31 cellular contexts compared by ENCODE assay signal in the genomic region with DNA sequence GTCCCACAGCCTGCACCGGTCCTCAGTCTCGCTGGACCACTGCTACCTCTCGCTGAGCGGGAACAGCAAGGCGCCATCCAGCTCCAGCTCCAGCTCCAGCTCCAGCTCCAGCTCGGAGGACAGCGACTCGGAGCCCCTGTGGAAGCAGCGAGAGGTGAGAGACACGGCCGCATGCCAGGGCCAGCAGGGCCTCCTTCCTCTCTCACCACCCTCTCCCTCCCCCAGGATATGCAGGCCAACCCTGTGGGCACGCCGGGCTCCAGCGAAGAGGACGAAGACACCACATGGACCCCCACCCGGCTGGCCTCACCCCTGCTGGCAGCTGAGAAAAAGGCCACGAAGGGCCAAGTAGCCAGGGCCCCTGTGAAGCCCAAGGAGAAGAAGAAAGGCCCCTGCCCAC. TPM values are rescaled to one million over a fixed set of nuclear protein-coding genes. Genes with fewer than 3 reads are reported as not detected.
DNase-seq lines count a peak whose midpoint lies in the region; ATAC-seq, FAIRE-seq and TF ChIP-seq lines count a peak whose summit lies in the region.
"Had no signal": no experiment of that assay in that cellular context is flagged by ENCODE, and none has a peak within 500 bp of the region (broad histone marks: within the 10 kb centered on the region; RNA-seq: fewer than 3 reads in every experiment).

No MANE protein-coding gene starts in this region.

- H3K36me3 Mint-ChIP-seq in endodermal cell (ENCODE audit: low read depth) = no peaks in the 10 kb centered on the region
- H3K36me3 Mint-ChIP-seq: CD4-positive, alpha-beta memory T cell; IgD-negative memory B cell had no signal

- BruUV-seq in HepG2 (replicated peaks; lab: Mats Ljungman, UMichigan) = no TSS peak

- H3K36me3 ChIP-seq in HepG2 (replicated peaks in 1 of 2; ENCODE audit: control insufficient read depth in 1 of 2, insufficient read depth in 2 of 2, low read length in 2 of 2) (no peaks in the 10 kb centered on the region), right lobe of liver (no peaks in the 10 kb centered on the region), H7 (replicated peaks; ENCODE audit: control insufficient read depth, insufficient read depth, low read length) (no peaks in the 10 kb centered on the region), endodermal cell (ENCODE audit: control insufficient read depth, insufficient read depth, low read length) (no peaks in the 10 kb centered on the region)

- no peaks in the 10 kb centered on the region for H3K9me3 Mint-ChIP-seq in endodermal cell
- H3K9me3 Mint-ChIP-seq: CD4-positive, alpha-beta memory T cell; H9; HFFc6; IgD-negative memory B cell had no signal

- H3K27ac ChIP-seq in HepG2 (ENCODE audit: extremely low read length, insufficient read depth, low read length) = no peak overlapping the region
- no peak overlapping the region for H3K27ac ChIP-seq in right lobe of liver
- H3K27ac ChIP-seq in endodermal cell (ENCODE audit: low read depth, low read length) = no peak overlapping the region
- H3K27ac ChIP-seq: KMS-11 had no signal

- peaks cover 25% of the 10 kb centered on the region for H3K4me1 ChIP-seq in HepG2 (ENCODE audit: insufficient read depth, low read length)
- H3K4me1 ChIP-seq in right lobe of liver = peaks cover 0 to 6% (median 0%) of the 10 kb centered on the region in 4 donors
- peaks cover 13% of the 10 kb centered on the region for H3K4me1 ChIP-seq in endodermal cell (ENCODE audit: control insufficient read depth, insufficient read depth, low read length)

- TF ChIP-seq EP300 in HepG2 (IDR thresholded peaks at IDR 0.05; ENCODE audit: low read depth in 2 of 2, low read length in 2 of 2) (no peak), HepG2 (CRISPR knock-in tag; IDR thresholded peaks at IDR 0.05; ENCODE audit: borderline replicate concordance) (no peak)

- no peak overlapping the region for H3K9ac ChIP-seq in HepG2 (ENCODE audit: insufficient read depth, low read depth, low read length)
- H3K9ac ChIP-seq in endodermal cell (ENCODE audit: extremely low read depth, low read length, poor library complexity, severe bottlenecking) = no peak overlapping the region
- H3K9ac ChIP-seq: KMS-11 had no signal

- POLR2A ChIA-PET in HepG2 (lab: Yijun Ruan, JAX) = interaction anchor here (1.7 kb wide), 1 partner anchor 8 kb away, joined by 6 read pairs; a partner anchor contains a TSS

- TF ChIP-seq RAD21 in HepG2 (CRISPR knock-in tag; IDR thresholded peaks at IDR 0.05) = no peak

- 36% methylated on average over 12 of the region's 17 CpGs for WGBS in HepG2 (ENCODE audit: low lambda C conversion rate)
- 71% methylated on average over 6 of the region's 17 CpGs for WGBS in right lobe of liver (ENCODE audit: insufficient coverage, low coverage, low lambda C conversion rate, missing lambda C conversion rate)
- WGBS in endodermal cell (ENCODE audit: insufficient coverage in 1 of 2, insufficient read length in 1 of 2), 2 experiments = 71 to 75% methylated on average over 8 to 17 of the region's 17 CpGs

- intact Hi-C loops in HepG2 (cut with micrococcal nuclease; ENCODE audit: unreplicated experiment) = no loop called here
- intact Hi-C loops in right lobe of liver (cut with DNase I) = no loop called here

- H3K27ac Mint-ChIP-seq in endodermal cell = no peak overlapping the region
- H3K27ac Mint-ChIP-seq: CD4-positive, alpha-beta memory T cell; HFFc6; IgD-negative memory B cell had no signal

- H3K4me2 ChIP-seq in HepG2 (ENCODE audit: low read depth, low read length) = no peak overlapping the region
- H3K4me2 ChIP-seq: KMS-11 had no signal

- no peak overlapping the region for H3K4me3 Mint-ChIP-seq in endodermal cell
- H3K4me3 Mint-ChIP-seq: CD4-positive, alpha-beta memory T cell; H9; HFFc6; IgD-negative memory B cell had no signal

- H3K79me2 ChIP-seq in HepG2 (ENCODE audit: insufficient read depth, low read length) = no peaks in the 10 kb centered on the region

- H2AFZ ChIP-seq in HepG2 (ENCODE audit: low read length) = no peak overlapping the region

- TF ChIP-seq POLR2A in HepG2 (IDR thresholded peaks at IDR 0.05; ENCODE audit: insufficient read depth in 1 of 2, low read depth in 2 of 2, low read length in 2 of 2) (no peak), right lobe of liver (IDR thresholded peaks at IDR 0.05) (no peak)

- H3K4me3 ChIP-seq in HepG2 (replicated peaks in 1 of 3; ENCODE audit: insufficient read depth in 1 of 3, low read depth in 2 of 3, low read length in 3 of 3) = no peak overlapping the region
- no peak overlapping the region for H3K4me3 ChIP-seq in right lobe of liver
- no peak overlapping the region for H3K4me3 ChIP-seq in H7 (ENCODE audit: insufficient read depth, low read depth, low read length)
- H3K4me3 ChIP-seq in endodermal cell (ENCODE audit: low read length) = no peak overlapping the region

- no peak for DNase-seq in HepG2 (ENCODE audit: low spot score)
- no peak for DNase-seq in right lobe of liver
- peak; percentile 69 for DNase-seq in H7
- DNase-seq in endodermal cell = peak; percentile 86
- DNase-seq: C1 segment of cervical spinal cord; CD4-positive, alpha-beta memory T cell; COR-L47; DMS79; EL; GF-D8; H9; HFFc6; MM.1S; NCI-H1048; NCI-H1417; NCI-H1694; NCI-H2029 treated with DMSO at 0.1 percent for 48 hours; NCI-H2227 treated with DMSO at 0.1 percent for 48 hours; NCI-H526 treated with DMSO at 0.1 percent for 48 hours; RPMI8226; SHP77 treated with DMSO at 0.1 percent for 48 hours; SW 1271 had no signal

- H3K9me3 ChIP-seq in HepG2 (ENCODE audit: low read length) = no peaks in the 10 kb centered on the region
- H3K9me3 ChIP-seq in right lobe of liver = no peaks in the 10 kb centered on the region
- H3K9me3 ChIP-seq in endodermal cell (ENCODE audit: control insufficient read depth, low read length) = no peaks in the 10 kb centered on the region

- TF ChIP-seq CTCF in HepG2 (CRISPR knock-in tag; IDR thresholded peaks at IDR 0.05) (no peak), right lobe of liver (IDR thresholded peaks at IDR 0.05) (no peak), endodermal cell (conservative IDR thresholded peaks at IDR 0.05) (no peak)

- H3K27me3 ChIP-seq in HepG2 (ENCODE audit: control insufficient read depth in 1 of 2, insufficient read depth in 2 of 2, low read length in 2 of 2) (peaks cover 12 to 41% of the 10 kb centered on the region in 2 experiments; a peak in 4 of 5 replicates), right lobe of liver (no peaks in the 10 kb centered on the region), H7 (ENCODE audit: control insufficient read depth, insufficient read depth, low read length) (no peaks in the 10 kb centered on the region), endodermal cell (ENCODE audit: control insufficient read depth, insufficient read depth, low read length, poor library complexity, severe bottlenecking) (no peaks in the 10 kb centered on the region)

- no peaks in the 10 kb centered on the region for H4K20me1 ChIP-seq in HepG2 (ENCODE audit: insufficient read depth, low read length)

- peaks cover 9% of the 10 kb centered on the region for H3K4me1 Mint-ChIP-seq in endodermal cell
- H3K4me1 Mint-ChIP-seq: IgD-negative memory B cell had no signal

- CTCF ChIA-PET in HepG2 (lab: Yijun Ruan, JAX; ENCODE audit: low intra/inter-chr PET ratio, low total read pairs) = no interaction called here

- ATAC-seq in HepG2 = no peak
- no peak for ATAC-seq in right lobe of liver
- no peak for ATAC-seq in GM21390 (IDR thresholded peaks at IDR 0.05; ENCODE audit: unreplicated experiment)
- no peak for ATAC-seq in HG03342 (IDR thresholded peaks at IDR 0.05; ENCODE audit: unreplicated experiment)
- no peak for ATAC-seq in GM21619 (IDR thresholded peaks at IDR 0.05; ENCODE audit: unreplicated experiment)

- no peak for FAIRE-seq in HepG2 (lab: Jason Lieb, UNC)
- FAIRE-seq: A204.1, GM12891 had no signal

- peaks cover 7% of the 10 kb centered on the region for H3K27me3 Mint-ChIP-seq in endodermal cell (ENCODE audit: insufficient read depth)

- in situ Hi-C loops in HepG2 (cut with HindIII; ENCODE audit: extremely low pct_ligation_motif_present, low pct_unique_long_range_greater_than_20kb) = no loop called here

RNA-seq across cellular contexts. Expression of a gene that starts 7.3 kb away (rescaled TPM):
- total RNA-seq in HepG2 (2016; rRNA removed; fragmentation: Illumina TruSeq; extraction: Trizol) = 8.2 and 10.5 TPM in 2 replicates
- 1.3 and 1.5 TPM in 2 replicates for total RNA-seq in HepG2 (2016; cell fraction: cytosol; rRNA removed; fragmentation: Illumina TruSeq; extraction: Trizol; ENCODE audit: low read depth)
- 7.3 and 10.6 TPM in 2 replicates for total RNA-seq in HepG2 (2016; cell fraction: insoluble cytoplasmic fraction; rRNA removed; fragmentation: Illumina TruSeq; extraction: Trizol)
- total RNA-seq in HepG2 (2016; cell fraction: membrane; rRNA removed; fragmentation: Illumina TruSeq; extraction: Trizol) = 4.0 and 4.6 TPM in 2 replicates
- total RNA-seq in HepG2 (2016; cell fraction: nucleus; rRNA removed; fragmentation: Illumina TruSeq; extraction: Trizol) = 6.6 and 7.6 TPM in 2 replicates
- polyA plus RNA-seq in HepG2 (2011; rRNA removed) = 7.7 and 8.8 TPM in 2 replicates
- 3.7 and 8.8 TPM in 2 replicates for polyA plus RNA-seq in HepG2 (2011; cell fraction: cytosol; rRNA removed)
- 42.0 and 54.7 TPM in 2 replicates for polyA plus RNA-seq in HepG2 (2011; cell fraction: nucleus; rRNA removed)
- polyA plus RNA-seq in HepG2 (2012) = 3.5 and 3.6 TPM in 2 replicates
- 1.6 and 2.0 TPM in 2 replicates for polyA plus RNA-seq in HepG2 (2016; cell fraction: cytosol; fragmentation: Illumina TruSeq; extraction: Trizol; ENCODE audit: low read depth)
- 12.0 and 14.3 TPM in 2 replicates for polyA plus RNA-seq in HepG2 (2016; cell fraction: insoluble cytoplasmic fraction; fragmentation: Illumina TruSeq; extraction: Trizol; ENCODE audit: low read depth)
- 3.6 and 4.7 TPM in 2 replicates for polyA plus RNA-seq in HepG2 (2016; cell fraction: membrane; fragmentation: Illumina TruSeq; extraction: Trizol; ENCODE audit: low read depth)
- 20.0 and 20.3 TPM in 2 replicates for polyA plus RNA-seq in HepG2 (2016; cell fraction: nucleus; fragmentation: Illumina TruSeq; extraction: Trizol; ENCODE audit: insufficient read depth, low read depth)
- 6.7 and 12.9 TPM in 2 replicates for polyA minus RNA-seq in HepG2 (2011; rRNA and poly(A)+ RNA removed; ENCODE audit: low replicate concordance)
- 6.0 and 6.6 TPM in 2 replicates for polyA minus RNA-seq in HepG2 (2011; cell fraction: cytosol; rRNA and poly(A)+ RNA removed)
- polyA minus RNA-seq in HepG2 (2011; cell fraction: nucleus; rRNA and poly(A)+ RNA removed) = 8.2 and 8.5 TPM in 2 replicates
- 10 to 100 TPM in 3 of 6 experiments, 1 to 10 TPM in 3; 7.8 to 11.6 (median 9.5) TPM for total RNA-seq in right lobe of liver
- total RNA-seq in H7 (2014; rRNA removed; shearing (Covaris generic)) = 18.7 and 22.0 TPM in 2 replicates
- 10 to 100 TPM; 41.6 to 46.4 TPM for total RNA-seq in endodermal cell
- polyA plus RNA-seq in endodermal cell (2013, experiment 1 of 2) = 38.7 TPM
- 33.4 TPM for polyA plus RNA-seq in endodermal cell (2013, experiment 2 of 2)

RNA-seq across cellular contexts. Expression of a gene that starts 20.6 kb away (rescaled TPM):
- total RNA-seq in HepG2 (2016; rRNA removed; fragmentation: Illumina TruSeq; extraction: Trizol) (1.7 and 5.3 TPM in 2 replicates), right lobe of liver (10 to 100 TPM in 1 of 6 experiments, 1 to 10 TPM in 5; 4.3 to 14.9 (median 8.7) TPM), endodermal cell (10 to 100 TPM; 58.8 to 75.9 TPM)
- 1.1 and 1.9 TPM in 2 replicates for total RNA-seq in HepG2 (2016; cell fraction: cytosol; rRNA removed; fragmentation: Illumina TruSeq; extraction: Trizol; ENCODE audit: low read depth)
- 1.5 and 4.2 TPM in 2 replicates for total RNA-seq in HepG2 (2016; cell fraction: insoluble cytoplasmic fraction; rRNA removed; fragmentation: Illumina TruSeq; extraction: Trizol)
- 2.2 and 2.7 TPM in 2 replicates for total RNA-seq in HepG2 (2016; cell fraction: membrane; rRNA removed; fragmentation: Illumina TruSeq; extraction: Trizol)
- 6.7 and 7.2 TPM in 2 replicates for total RNA-seq in HepG2 (2016; cell fraction: nucleus; rRNA removed; fragmentation: Illumina TruSeq; extraction: Trizol)
- polyA plus RNA-seq in HepG2 (2011; rRNA removed) = 8.8 and 12.5 TPM in 2 replicates
- 4.4 and 5.8 TPM in 2 replicates for polyA plus RNA-seq in HepG2 (2011; cell fraction: cytosol; rRNA removed)
- 119 and 127 TPM in 2 replicates for polyA plus RNA-seq in HepG2 (2011; cell fraction: nucleus; rRNA removed)
- 8.6 and 13.1 TPM in 2 replicates for polyA plus RNA-seq in HepG2 (2012)
- 0.84 and 0.86 TPM in 2 replicates for polyA plus RNA-seq in HepG2 (2016; cell fraction: cytosol; fragmentation: Illumina TruSeq; extraction: Trizol; ENCODE audit: low read depth)
- polyA plus RNA-seq in HepG2 (2016; cell fraction: insoluble cytoplasmic fraction; fragmentation: Illumina TruSeq; extraction: Trizol; ENCODE audit: low read depth) = 3.2 and 3.6 TPM in 2 replicates
- 1.6 and 1.8 TPM in 2 replicates for polyA plus RNA-seq in HepG2 (2016; cell fraction: membrane; fragmentation: Illumina TruSeq; extraction: Trizol; ENCODE audit: low read depth)
- polyA plus RNA-seq in HepG2 (2016; cell fraction: nucleus; fragmentation: Illumina TruSeq; extraction: Trizol; ENCODE audit: insufficient read depth, low read depth) = 25.3 and 34.4 TPM in 2 replicates
- polyA minus RNA-seq in HepG2 (2011; rRNA and poly(A)+ RNA removed; ENCODE audit: low replicate concordance) = 6.3 and 12.8 TPM in 2 replicates
- polyA minus RNA-seq in HepG2 (2011; cell fraction: cytosol; rRNA and poly(A)+ RNA removed) = 2.5 and 4.2 TPM in 2 replicates
- polyA minus RNA-seq in HepG2 (2011; cell fraction: nucleus; rRNA and poly(A)+ RNA removed) = 11.6 and 14.0 TPM in 2 replicates
- 6.4 and 18.8 TPM in 2 replicates for total RNA-seq in H7 (2014; rRNA removed; shearing (Covaris generic))
- 50.5 TPM for polyA plus RNA-seq in endodermal cell (2013, experiment 1 of 2)
- polyA plus RNA-seq in endodermal cell (2013, experiment 2 of 2) = 46.7 TPM

RNA-seq across cellular contexts. Expression of a gene that starts 28.5 kb away (rescaled TPM):
- not detected in 2 replicates for total RNA-seq in HepG2 (2016; rRNA removed; fragmentation: Illumina TruSeq; extraction: Trizol)
- total RNA-seq in HepG2 (2016; cell fraction: cytosol; rRNA removed; fragmentation: Illumina TruSeq; extraction: Trizol; ENCODE audit: low read depth) = not detected in 2 replicates
- not detected in 2 replicates for total RNA-seq in HepG2 (2016; cell fraction: insoluble cytoplasmic fraction; rRNA removed; fragmentation: Illumina TruSeq; extraction: Trizol)
- not detected in 2 replicates for total RNA-seq in HepG2 (2016; cell fraction: membrane; rRNA removed; fragmentation: Illumina TruSeq; extraction: Trizol)
- not detected in 2 replicates for total RNA-seq in HepG2 (2016; cell fraction: nucleus; rRNA removed; fragmentation: Illumina TruSeq; extraction: Trizol)
- not detected in 2 replicates for polyA plus RNA-seq in HepG2 (2011; rRNA removed)
- polyA plus RNA-seq in HepG2 (2011; cell fraction: cytosol; rRNA removed) = 0.03 TPM in 2 replicates
- 0.10 TPM in 2 replicates for polyA plus RNA-seq in HepG2 (2011; cell fraction: nucleus; rRNA removed)
- 0.07 TPM in 1 of 2 replicates, not detected in the other for polyA plus RNA-seq in HepG2 (2012)
- polyA plus RNA-seq in HepG2 (2016; cell fraction: cytosol; fragmentation: Illumina TruSeq; extraction: Trizol; ENCODE audit: low read depth) = not detected in 2 replicates
- not detected in 2 replicates for polyA plus RNA-seq in HepG2 (2016; cell fraction: insoluble cytoplasmic fraction; fragmentation: Illumina TruSeq; extraction: Trizol; ENCODE audit: low read depth)
- not detected in 2 replicates for polyA plus RNA-seq in HepG2 (2016; cell fraction: membrane; fragmentation: Illumina TruSeq; extraction: Trizol; ENCODE audit: low read depth)
- polyA plus RNA-seq in HepG2 (2016; cell fraction: nucleus; fragmentation: Illumina TruSeq; extraction: Trizol; ENCODE audit: insufficient read depth, low read depth) = not detected in 2 replicates
- polyA minus RNA-seq in HepG2 (2011; rRNA and poly(A)+ RNA removed; ENCODE audit: low replicate concordance) = 0.09 TPM in 1 of 2 replicates, not detected in the other
- polyA minus RNA-seq in HepG2 (2011; cell fraction: cytosol; rRNA and poly(A)+ RNA removed) = not detected in 2 replicates
- polyA minus RNA-seq in HepG2 (2011; cell fraction: nucleus; rRNA and poly(A)+ RNA removed) = not detected in 2 replicates
- under 1 TPM in 1 of 6 experiments, not detected in 5; 0.24 TPM for total RNA-seq in right lobe of liver
- total RNA-seq in H7 (2014; rRNA removed; shearing (Covaris generic)) = not detected in 2 replicates
- total RNA-seq in endodermal cell = not detected
- polyA plus RNA-seq in endodermal cell (2013, experiment 1 of 2) = not detected
- polyA plus RNA-seq in endodermal cell (2013, experiment 2 of 2) = not detected
- total RNA-seq: CD4-positive, alpha-beta memory T cell; H9; HFFc6; NCI-H460 had no signal
- polyA plus RNA-seq: AG04450; CD4-positive, alpha-beta memory T cell; IgD-negative memory B cell had no signal

RNA-seq across cellular contexts. Expression of a gene that starts 30.9 kb away (rescaled TPM):
- 11.0 and 14.9 TPM in 2 replicates for total RNA-seq in HepG2 (2016; rRNA removed; fragmentation: Illumina TruSeq; extraction: Trizol)
- total RNA-seq in HepG2 (2016; cell fraction: cytosol; rRNA removed; fragmentation: Illumina TruSeq; extraction: Trizol; ENCODE audit: low read depth) = 22.5 and 32.3 TPM in 2 replicates
- total RNA-seq in HepG2 (2016; cell fraction: insoluble cytoplasmic fraction; rRNA removed; fragmentation: Illumina TruSeq; extraction: Trizol) = 9.3 and 16.3 TPM in 2 replicates
- total RNA-seq in HepG2 (2016; cell fraction: membrane; rRNA removed; fragmentation: Illumina TruSeq; extraction: Trizol) = 40.0 and 43.7 TPM in 2 replicates
- total RNA-seq in HepG2 (2016; cell fraction: nucleus; rRNA removed; fragmentation: Illumina TruSeq; extraction: Trizol) = 11.1 and 14.4 TPM in 2 replicates
- 10.3 and 12.4 TPM in 2 replicates for polyA plus RNA-seq in HepG2 (2011; rRNA removed)
- polyA plus RNA-seq in HepG2 (2011; cell fraction: cytosol; rRNA removed) = 6.3 and 9.0 TPM in 2 replicates
- polyA plus RNA-seq in HepG2 (2011; cell fraction: nucleus; rRNA removed) = 44.3 and 58.8 TPM in 2 replicates
- 8.3 and 9.5 TPM in 2 replicates for polyA plus RNA-seq in HepG2 (2012)
- 34.5 and 34.9 TPM in 2 replicates for polyA plus RNA-seq in HepG2 (2016; cell fraction: cytosol; fragmentation: Illumina TruSeq; extraction: Trizol; ENCODE audit: low read depth)
- polyA plus RNA-seq in HepG2 (2016; cell fraction: insoluble cytoplasmic fraction; fragmentation: Illumina TruSeq; extraction: Trizol; ENCODE audit: low read depth) = 9.9 and 14.4 TPM in 2 replicates
- polyA plus RNA-seq in HepG2 (2016; cell fraction: membrane; fragmentation: Illumina TruSeq; extraction: Trizol; ENCODE audit: low read depth) = 36.7 and 38.5 TPM in 2 replicates
- polyA plus RNA-seq in HepG2 (2016; cell fraction: nucleus; fragmentation: Illumina TruSeq; extraction: Trizol; ENCODE audit: insufficient read depth, low read depth) = 22.1 and 22.4 TPM in 2 replicates
- 29.8 and 32.2 TPM in 2 replicates for polyA minus RNA-seq in HepG2 (2011; rRNA and poly(A)+ RNA removed; ENCODE audit: low replicate concordance)
- 10.3 and 11.4 TPM in 2 replicates for polyA minus RNA-seq in HepG2 (2011; cell fraction: cytosol; rRNA and poly(A)+ RNA removed)
- polyA minus RNA-seq in HepG2 (2011; cell fraction: nucleus; rRNA and poly(A)+ RNA removed) = 33.9 and 38.2 TPM in 2 replicates
- total RNA-seq in right lobe of liver = 10 to 100 TPM in 4 of 6 experiments, 1 to 10 TPM in 2; 8.3 to 14.3 (median 11.9) TPM
- total RNA-seq in H7 (2014; rRNA removed; shearing (Covaris generic)) = 35.9 and 47.1 TPM in 2 replicates
- 10 to 100 TPM; 86.4 to 86.9 TPM for total RNA-seq in endodermal cell
- 61.6 TPM for polyA plus RNA-seq in endodermal cell (2013, experiment 1 of 2)
- polyA plus RNA-seq in endodermal cell (2013, experiment 2 of 2) = 53.9 TPM

RNA-seq across cellular contexts. Expression of a gene that starts 31.0 kb away (rescaled TPM):
- total RNA-seq in HepG2 (2016; rRNA removed; fragmentation: Illumina TruSeq; extraction: Trizol) = 4.7 and 6.2 TPM in 2 replicates
- 0.79 and 1.0 TPM in 2 replicates for total RNA-seq in HepG2 (2016; cell fraction: cytosol; rRNA removed; fragmentation: Illumina TruSeq; extraction: Trizol; ENCODE audit: low read depth)
- total RNA-seq in HepG2 (2016; cell fraction: insoluble cytoplasmic fraction; rRNA removed; fragmentation: Illumina TruSeq; extraction: Trizol) = 4.3 and 6.5 TPM in 2 replicates
- total RNA-seq in HepG2 (2016; cell fraction: membrane; rRNA removed; fragmentation: Illumina TruSeq; extraction: Trizol) = 3.4 and 3.8 TPM in 2 replicates
- 5.8 and 7.5 TPM in 2 replicates for total RNA-seq in HepG2 (2016; cell fraction: nucleus; rRNA removed; fragmentation: Illumina TruSeq; extraction: Trizol)
- 6.4 TPM in 2 replicates for polyA plus RNA-seq in HepG2 (2011; rRNA removed)
- polyA plus RNA-seq in HepG2 (2011; cell fraction: cytosol; rRNA removed) = 3.1 and 5.2 TPM in 2 replicates
- polyA plus RNA-seq in HepG2 (2011; cell fraction: nucleus; rRNA removed) = 33.3 and 34.2 TPM in 2 replicates
- polyA plus RNA-seq in HepG2 (2012) = 4.1 and 4.3 TPM in 2 replicates
- polyA plus RNA-seq in HepG2 (2016; cell fraction: cytosol; fragmentation: Illumina TruSeq; extraction: Trizol; ENCODE audit: low read depth) = 0.69 and 0.73 TPM in 2 replicates
- 4.4 and 6.5 TPM in 2 replicates for polyA plus RNA-seq in HepG2 (2016; cell fraction: insoluble cytoplasmic fraction; fragmentation: Illumina TruSeq; extraction: Trizol; ENCODE audit: low read depth)
- polyA plus RNA-seq in HepG2 (2016; cell fraction: membrane; fragmentation: Illumina TruSeq; extraction: Trizol; ENCODE audit: low read depth) = 2.3 and 3.0 TPM in 2 replicates
- 16.3 and 19.5 TPM in 2 replicates for polyA plus RNA-seq in HepG2 (2016; cell fraction: nucleus; fragmentation: Illumina TruSeq; extraction: Trizol; ENCODE audit: insufficient read depth, low read depth)
- 4.6 and 6.2 TPM in 2 replicates for polyA minus RNA-seq in HepG2 (2011; rRNA and poly(A)+ RNA removed; ENCODE audit: low replicate concordance)
- polyA minus RNA-seq in HepG2 (2011; cell fraction: cytosol; rRNA and poly(A)+ RNA removed) = 5.1 TPM in 2 replicates
- 7.6 and 9.7 TPM in 2 replicates for polyA minus RNA-seq in HepG2 (2011; cell fraction: nucleus; rRNA and poly(A)+ RNA removed)
- 10 to 100 TPM in 1 of 6 experiments, 1 to 10 TPM in 5; 5.6 to 12.4 (median 7.4) TPM for total RNA-seq in right lobe of liver
- 26.3 and 30.0 TPM in 2 replicates for total RNA-seq in H7 (2014; rRNA removed; shearing (Covaris generic))
- 10 to 100 TPM; 36.5 to 42.8 TPM for total RNA-seq in endodermal cell
- 17.2 TPM for polyA plus RNA-seq in endodermal cell (2013, experiment 1 of 2)
- polyA plus RNA-seq in endodermal cell (2013, experiment 2 of 2) = 15.6 TPM

Comparison
In these comparisons a context has a peak if more than half of its experiments do, and no peak if none do; other contexts are left out.
1. DNase-seq: peak in H7 (single experiment) and endodermal cell (single experiment); none in HepG2 (single experiment) and right lobe of liver (0 of 3).